7 cellular contexts compared by ENCODE assay signal in genomic region chr7:76901944-76902710, GRCh38.
DNase-seq lines count a peak whose midpoint lies in the region; ATAC-seq, FAIRE-seq and TF ChIP-seq lines count a peak whose summit lies in the region.
"Not testable (repeated sequence)": the region's sequence is repeated elsewhere in the genome, so short reads cannot be mapped to it uniquely, and the experiment has no call there.

No MANE protein-coding gene starts in this region.

- in situ Hi-C loops in K562 (cut with MboI) = not testable (repeated sequence)

- H2AFZ ChIP-seq in K562 (ENCODE audit: low read depth, low read length) = not testable (repeated sequence)

- not testable (repeated sequence) for ATAC-seq in K562

- H3K27ac ChIP-seq in K562 (ENCODE audit: extremely low read depth, low read depth, low read length) = not testable (repeated sequence)
- peak overlapping the region; percentile 4 to 99 (median 92) for H3K27ac ChIP-seq in dorsolateral prefrontal cortex

- H3K79me2 ChIP-seq in K562 (ENCODE audit: control insufficient read depth, insufficient read depth, low read length) = not testable (repeated sequence)

- not testable (repeated sequence) for H3K4me1 ChIP-seq in K562 (replicated peaks in 1 of 2; ENCODE audit: control insufficient read depth in 2 of 2, insufficient read depth in 2 of 2, low read length in 2 of 2)

- CTCF ChIA-PET in K562 (lab: Yijun Ruan, JAX; ENCODE audit: low intra/inter-chr PET ratio) = not testable (repeated sequence)

- H3K9me1 ChIP-seq in K562 (ENCODE audit: control insufficient read depth, insufficient read depth, low read length) = not testable (repeated sequence)

- 1% methylated on average over 6 of the region's 6 CpGs for WGBS in K562 (ENCODE audit: insufficient coverage, low coverage, missing lambda C conversion rate)

- not testable (repeated sequence) for H3K9ac ChIP-seq in K562 (ENCODE audit: insufficient read depth in 1 of 2, low read depth in 2 of 2, low read length in 2 of 2)

- not testable (repeated sequence) for H3K4me2 ChIP-seq in K562 (ENCODE audit: insufficient read depth, low read length)

- peak; percentile 35 for FAIRE-seq in K562 (lab: Jason Lieb, UNC)

- not testable (repeated sequence) for H3K9me3 ChIP-seq in K562 (replicated peaks; ENCODE audit: control insufficient read depth, insufficient read depth, low read depth, low read length)

- H3K4me3 ChIP-seq in K562 = not testable (repeated sequence)
- peak overlapping the region in 1 of 59 donors; percentile 29 for H3K4me3 ChIP-seq in dorsolateral prefrontal cortex

- DNase-seq in Ammon's horn (ENCODE audit: low spot score) = peak; percentile 71
- DNase-seq in K562 (ENCODE audit: extremely low read depth in 1 of 4, low spot score in 3 of 4) = not testable (repeated sequence)
- DNase-seq in dorsolateral prefrontal cortex = peak in 3 of 10 donors; percentile 29 to 44 (median 41)
- peak; percentile 27 to 44 for DNase-seq in hippocampal formation (lab: John Stamatoyannopoulos, UW)
- DNase-seq in medulla oblongata (ENCODE audit: extremely low spot score) = peak; percentile 73
- peak; percentile 92 for DNase-seq in pons (ENCODE audit: low spot score)
- peak; percentile 76 for DNase-seq in superior temporal gyrus (ENCODE audit: extremely low spot score)

- POLR2A ChIA-PET in K562 (lab: Yijun Ruan, JAX) = not testable (repeated sequence)

- not testable (repeated sequence) for BruUV-seq in K562 (replicated peaks; lab: Mats Ljungman, UMichigan)

- TF ChIP-seq CTCF in K562 (IDR thresholded peaks at IDR 0.05 in 2 of 3, conservative IDR thresholded peaks at IDR 0.05 in 1 of 3; ENCODE audit: insufficient read depth in 2 of 3, low read depth in 1 of 3, low read length in 3 of 3); dorsolateral prefrontal cortex (IDR thresholded peaks at IDR 0.05 in 54 of 56, conservative IDR thresholded peaks at IDR 0.05 in 2 of 56; ENCODE audit: low read depth in 1 of 56, partially characterized antibody in 56 of 56): not testable (repeated sequence)

- TF ChIP-seq RAD21 in K562 (CRISPR knock-in tag; conservative IDR thresholded peaks at IDR 0.05 in 1 of 2, IDR thresholded peaks at IDR 0.05 in 1 of 2) = not testable (repeated sequence)

- TF ChIP-seq EP300 in K562 (IDR thresholded peaks at IDR 0.05; ENCODE audit: low read length) = not testable (repeated sequence)

- not testable (repeated sequence) for H3K36me3 ChIP-seq in K562 (ENCODE audit: control insufficient read depth, insufficient read depth, low read length)

- H3K27me3 ChIP-seq in K562 (ENCODE audit: control insufficient read depth in 2 of 2, insufficient read depth in 2 of 2, low read length in 2 of 2); dorsolateral prefrontal cortex: not testable (repeated sequence)

- intact Hi-C loops in K562 (cut with micrococcal nuclease); dorsolateral prefrontal cortex (cut with DNase I): not testable (repeated sequence)

- H4K20me1 ChIP-seq in K562 (replicated peaks; ENCODE audit: control insufficient read depth, insufficient read depth, low read length) = not testable (repeated sequence)

- TF ChIP-seq POLR2A in K562 (conservative IDR thresholded peaks at IDR 0.05) = not testable (repeated sequence)
